Comparison of ENCODE assay signal across 2 cellular contexts in genomic region chr7:151782598-151783448, GRCh38.
TF ChIP-seq lines count a peak whose summit lies in the region.

No MANE protein-coding gene starts in this region.

TF ChIP-seq in Ishikawa, 13 proteins besides CTCF, POLR2A, EP300 and RAD21 (continued from another document):
- TF ChIP-seq USF1 (IDR thresholded peaks at IDR 0.05): no peak
- TF ChIP-seq TAF1 (IDR thresholded peaks at IDR 0.05; ENCODE audit: low read depth): no peak
- no peak for TF ChIP-seq TEAD4 (IDR thresholded peaks at IDR 0.05)
- no peak for TF ChIP-seq FOXM1 (IDR thresholded peaks at IDR 0.05; ENCODE audit: borderline replicate concordance, low read depth)
- TF ChIP-seq CREB1 (IDR thresholded peaks at IDR 0.05; ENCODE audit: low read depth): no peak
- TF ChIP-seq TCF12 (IDR thresholded peaks at IDR 0.05; ENCODE audit: low read depth): no peak
- TF ChIP-seq CEBPB (IDR thresholded peaks at IDR 0.05): no peak
- peak; percentile 62; the same call in 1 of the 2 replicates for TF ChIP-seq MAX (IDR thresholded peaks at IDR 0.05)

TF ChIP-seq in K562, 482 proteins besides CTCF, POLR2A, EP300 and RAD21 (continued from another document and continues in another):
- no peak for TF ChIP-seq THRA (IDR thresholded peaks at IDR 0.05)
- no peak for TF ChIP-seq PML (IDR thresholded peaks at IDR 0.05; ENCODE audit: low read length)
- peak; percentile 57 to 90 for TF ChIP-seq E2F6 (IDR thresholded peaks at IDR 0.05; ENCODE audit: borderline replicate concordance in 1 of 2, extremely low read depth in 1 of 2, insufficient read depth in 1 of 2, insufficient read length in 1 of 2, low read depth in 1 of 2, low read length in 1 of 2, poor library complexity in 1 of 2, severe bottlenecking in 1 of 2)
- peak; percentile 23; the same call in 1 of the 2 replicates for TF ChIP-seq MGA (IDR thresholded peaks at IDR 0.05)
- TF ChIP-seq GABPA (tag; conservative IDR thresholded peaks at IDR 0.05; ENCODE audit: low read depth): no peak
- peak; percentile 19 for TF ChIP-seq HMGN3 (IDR thresholded peaks at IDR 0.05; ENCODE audit: borderline replicate concordance, extremely low read depth, insufficient read length, low read depth, low read length)
- peak; percentile 47; the same call in 1 of the 2 replicates for TF ChIP-seq GATAD2A (IDR thresholded peaks at IDR 0.05)
- 0 out of 2 replicates have a peak, but pooled peaks have one; percentile 23 for TF ChIP-seq MITF (IDR thresholded peaks at IDR 0.05)
- peak in 1 of 2 experiments; percentile 45; a peak in 1 of 4 replicates for TF ChIP-seq KDM4B (IDR thresholded peaks at IDR 0.05; ENCODE audit: borderline replicate concordance in 2 of 2, low read depth in 1 of 2)
- 0 out of 2 replicates have a peak, but pooled peaks have one; percentile 10 for TF ChIP-seq SMAD3 (CRISPR knock-in tag; conservative IDR thresholded peaks at IDR 0.05)
- TF ChIP-seq U2AF2 (optimal IDR thresholded peaks at IDR 0.05; ENCODE audit: low read depth, low read length): no peak
- peak; percentile 66; the same call in 1 of the 2 replicates for TF ChIP-seq ETS1 (conservative IDR thresholded peaks at IDR 0.05; ENCODE audit: control insufficient read depth, low read depth, low read length)
- TF ChIP-seq ZBTB11 (CRISPR knock-in tag; IDR thresholded peaks at IDR 0.05): 0 out of 6 replicates have a peak, but pooled peaks of 1 of the 3 experiments have one; percentile 15
- 0 out of 4 replicates have a peak, but pooled peaks of 1 of the 2 experiments have one; percentile 29 for TF ChIP-seq UBTF (IDR thresholded peaks at IDR 0.05; ENCODE audit: borderline replicate concordance in 1 of 2, low read depth in 2 of 2, low read length in 2 of 2)
- no peak for TF ChIP-seq PRMT5 (CRISPR knock-in tag; IDR thresholded peaks at IDR 0.05)
- 0 out of 2 replicates have a peak, but pooled peaks have one; percentile 36 for TF ChIP-seq SMARCE1 (IDR thresholded peaks at IDR 0.05)
- TF ChIP-seq KDM2B (CRISPR knock-in tag; IDR thresholded peaks at IDR 0.05): 0 out of 2 replicates have a peak, but pooled peaks have one; percentile 38
- no peak for TF ChIP-seq ATF1 (CRISPR knock-in tag; IDR thresholded peaks at IDR 0.05)
- peak; percentile 45 for TF ChIP-seq ATF1 (tag; IDR thresholded peaks at IDR 0.05)
- TF ChIP-seq GATAD2B (IDR thresholded peaks at IDR 0.05; ENCODE audit: borderline replicate concordance): peak; percentile 31; the same call in 1 of the 2 replicates
- TF ChIP-seq E2F3 (CRISPR knock-in tag; IDR thresholded peaks at IDR 0.05): peak; percentile 83
- TF ChIP-seq TFAP4 (CRISPR knock-in tag; IDR thresholded peaks at IDR 0.05; ENCODE audit: borderline replicate concordance): peak; percentile 40; the same call in 1 of the 2 replicates
- peak; percentile 51; the same call in 1 of the 2 replicates for TF ChIP-seq RNF2 (IDR thresholded peaks at IDR 0.05)
- TF ChIP-seq YY1 (IDR thresholded peaks at IDR 0.05; ENCODE audit: borderline replicate concordance in 1 of 3, control insufficient read depth in 1 of 3, extremely low read depth in 1 of 3, insufficient read depth in 3 of 3, insufficient read length in 1 of 3, insufficient replicate concordance in 2 of 3, low read depth in 1 of 3, low read length in 2 of 3): peak in 2 of 3 experiments; percentile 31 to 45
- 0 out of 2 replicates have a peak, but pooled peaks have one; percentile 83 for TF ChIP-seq RBM14 (IDR thresholded peaks at IDR 0.05; ENCODE audit: borderline replicate concordance, insufficient read depth, low read depth, low read length)
